ENCODE assay signal across 10 cellular contexts in the genomic region with DNA sequence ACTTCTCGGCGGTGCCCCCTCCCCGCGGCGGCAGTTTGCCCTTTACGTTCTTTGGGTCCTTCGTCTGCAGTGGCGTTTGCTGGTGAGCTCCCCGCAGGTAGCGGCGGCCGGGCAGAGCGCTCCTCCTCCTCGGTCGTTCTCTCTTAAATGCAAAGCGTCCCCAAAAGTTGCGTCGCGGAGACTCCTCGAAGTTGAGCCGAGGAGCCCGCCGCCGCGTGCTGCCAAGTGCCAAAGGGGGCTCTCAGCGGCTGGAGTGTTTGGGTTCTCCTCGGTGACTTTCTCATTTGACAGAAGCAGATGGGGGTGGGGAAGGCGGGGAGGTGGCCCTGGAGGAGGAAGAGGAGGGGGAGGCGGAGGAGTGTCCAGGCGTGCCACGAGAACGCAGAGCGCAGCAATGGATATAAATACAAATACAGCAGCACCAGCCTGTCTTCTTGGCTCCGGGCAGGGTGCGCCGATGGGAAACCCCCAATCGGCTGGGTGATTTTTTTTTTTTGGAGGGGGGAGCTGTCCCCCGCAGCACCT. TPM values are rescaled to one million over a fixed set of nuclear protein-coding genes. Genes with fewer than 3 reads are reported as not detected.
A peak's percentile ranks its signal among the peaks of the same experiment; 100 is the strongest.
DNase-seq lines count a peak whose midpoint lies in the region; ATAC-seq and TF ChIP-seq lines count a peak whose summit lies in the region.
"Had no signal": no experiment of that assay in that cellular context is flagged by ENCODE, and none has a peak within 500 bp of the region (broad histone marks: within the 10 kb centered on the region; RNA-seq: fewer than 3 reads in every experiment).

Gene SOX21, minus strand, starts transcription at position 259 of the 525 bp plus-strand sequence. CDS start 496 bp downstream, outside the sequence.

- peaks cover 11% of the 10 kb centered on the region for H3K4me1 Mint-ChIP-seq in T-helper 17 cell

- no peak within 1 kb of the TSS for H3K27ac ChIP-seq in smooth muscle cell (ENCODE audit: low read depth)

- H3K9ac ChIP-seq in smooth muscle cell (ENCODE audit: low read depth) = no peak within 1 kb of the TSS

- H4K20me1 ChIP-seq in smooth muscle cell (ENCODE audit: low read depth) = peaks cover 3% of the 10 kb centered on the region

- intact Hi-C loops in head of caudate nucleus (cut with DNase I) = loop anchor here (5.0 kb wide), 1 partner anchor 50 kb away; no protein-coding TSS in a partner anchor

- H3K4me1 ChIP-seq in smooth muscle cell (ENCODE audit: low read depth) = peaks cover 8% of the 10 kb centered on the region

- peak within 1 kb of the TSS; percentile 88 for H3K4me2 ChIP-seq in smooth muscle cell

- H3K9me3 ChIP-seq in T-helper 17 cell (ENCODE audit: control insufficient read depth, low read length, poor library complexity, severe bottlenecking) (no peaks in the 10 kb centered on the region), smooth muscle cell (replicated peaks; ENCODE audit: low read depth) (no peaks in the 10 kb centered on the region)

- no peaks in the 10 kb centered on the region for H3F3A ChIP-seq in smooth muscle cell (ENCODE audit: low read depth)

- no peaks in the 10 kb centered on the region for H3K79me2 ChIP-seq in smooth muscle cell (ENCODE audit: low read depth)

- H3K36me3 ChIP-seq in smooth muscle cell (ENCODE audit: low read depth) = no peaks in the 10 kb centered on the region

- ATAC-seq in T-helper 17 cell (peak; percentile 33), HG02938 (IDR thresholded peaks at IDR 0.05; ENCODE audit: unreplicated experiment) (no peak), HG03039 (IDR thresholded peaks at IDR 0.05; ENCODE audit: unreplicated experiment) (no peak), GM18517 (IDR thresholded peaks at IDR 0.05; ENCODE audit: unreplicated experiment) (no peak)

- H2AFZ ChIP-seq in smooth muscle cell (ENCODE audit: low read depth) = no peak within 1 kb of the TSS

- H3K36me3 Mint-ChIP-seq in T-helper 17 cell (ENCODE audit: low read depth) = peaks cover 2% of the 10 kb centered on the region

- H3K27me3 ChIP-seq in smooth muscle cell (ENCODE audit: low read depth) = peaks cover 91% of the 10 kb centered on the region

- H3K4me3 ChIP-seq in smooth muscle cell = peak within 1 kb of the TSS; percentile 42
- H3K4me3 ChIP-seq: lung had no signal

- peak; percentile 38 to 75 (median 73) for DNase-seq in NCI-H1417 (lab: John Stamatoyannopoulos, UW)
- DNase-seq in NCI-H1417 treated with DMSO at 0.1 percent for 48 hours (lab: John Stamatoyannopoulos, UW) = no peak
- no peak for DNase-seq in T-helper 17 cell
- DNase-seq in head of caudate nucleus = peak in 37 of 42 donors; percentile 24 to 80 (median 56)
- no peak for DNase-seq in smooth muscle cell (lab: John Stamatoyannopoulos, UW; ENCODE audit: unreplicated experiment)

- under 1% methylated on average over 31 of the region's 38 CpGs for WGBS in smooth muscle cell (ENCODE audit: low lambda C conversion rate)

- peak within 1 kb of the TSS; percentile 83 for H3K4me3 Mint-ChIP-seq in T-helper 17 cell

- peaks cover 72% of the 10 kb centered on the region for H3K27me3 Mint-ChIP-seq in T-helper 17 cell

- no peak within 1 kb of the TSS for H3K27ac Mint-ChIP-seq in T-helper 17 cell

- no peak for TF ChIP-seq CTCF in smooth muscle cell (IDR thresholded peaks at IDR 0.05; ENCODE audit: borderline replicate concordance, insufficient read depth, poor library complexity, severe bottlenecking)

RNA-seq across cellular contexts. Expression of gene SOX21, which starts in this region (rescaled TPM):
- total RNA-seq in T-helper 17 cell = not detected
- total RNA-seq in smooth muscle cell = 0.09 TPM in 1 of 2 replicates, not detected in the other
- polyA plus RNA-seq in smooth muscle cell = not detected in 2 replicates
- total RNA-seq: RPMI7951 had no signal

Comparison
In these comparisons a context has a peak if more than half of its experiments do, and no peak if none do; other contexts are left out.
1. DNase-seq: peak in NCI-H1417 (3 of 3) and head of caudate nucleus (37 of 42); none in NCI-H1417 treated with DMSO at 0.1 percent for 48 hours (single experiment), T-helper 17 cell (0 of 3) and smooth muscle cell (single experiment).
2. Peak in ATAC-seq in T-helper 17 cell; RNA of the gene not detected or under 1 TPM.